8 cellular contexts compared by ENCODE assay signal in genomic region chr4:127965803-127966175, GRCh38. TPM values are rescaled to one million over a fixed set of nuclear protein-coding genes. Genes with fewer than 3 reads are reported as not detected.
DNase-seq lines count a peak whose midpoint lies in the region; ATAC-seq lines count a peak whose summit lies in the region.

No MANE protein-coding gene starts in this region.

- H3K9me3 Mint-ChIP-seq in activated CD4-positive, alpha-beta memory T cell treated with anti-CD3 and anti-CD28 coated beads, Interleukin-2, amount 10 ng/mL, durations not matched to agents 7 days and 5 days, result no peaks in the 10 kb centered on the region

- H3K36me3 Mint-ChIP-seq in activated CD4-positive, alpha-beta memory T cell treated with anti-CD3 and anti-CD28 coated beads, Interleukin-2, amount 10 ng/mL, durations not matched to agents 7 days and 5 days (ENCODE audit: low read depth), result peaks cover 15% of the 10 kb centered on the region

- H3K27me3 Mint-ChIP-seq in activated CD4-positive, alpha-beta memory T cell treated with anti-CD3 and anti-CD28 coated beads, Interleukin-2, amount 10 ng/mL, durations not matched to agents 7 days and 5 days, result no peaks in the 10 kb centered on the region

- no peaks in the 10 kb centered on the region for H3K9me3 ChIP-seq in ectodermal cell (ENCODE audit: control insufficient read depth, low read length)

- peaks cover 43% of the 10 kb centered on the region for H3K4me1 Mint-ChIP-seq in activated CD4-positive, alpha-beta memory T cell treated with anti-CD3 and anti-CD28 coated beads, Interleukin-2, amount 10 ng/mL, durations not matched to agents 7 days and 5 days

- peak overlapping the region; percentile 87 for H3K27ac ChIP-seq in ectodermal cell (ENCODE audit: insufficient read depth, low read depth, low read length, poor library complexity, severe bottlenecking)

- CTCF ChIA-PET in activated CD4-positive, alpha-beta memory T cell treated with anti-CD3 and anti-CD28 coated beads, Interleukin-2, amount 10 ng/mL, durations not matched to agents 7 days and 5 days (lab: Charles Lee), result interaction anchor here (0.6 to 2.3 kb wide), 12 partner anchors 8 to 317 kb away, joined by 3 to 15 read pairs (median 4); partner anchors contain the start of genes LARP1B and PLK4

- H3K36me3 ChIP-seq in ectodermal cell (ENCODE audit: control insufficient read depth, insufficient read depth, low read length), result no peaks in the 10 kb centered on the region

- peak; percentile 12 to 38 for DNase-seq in NOMO-1 (lab: John Stamatoyannopoulos, UW; ENCODE audit: unreplicated experiment in 2 of 2)
- no peak for DNase-seq in NOMO-1 treated with DMSO at 0.1 percent for 48 hours (lab: John Stamatoyannopoulos, UW; ENCODE audit: unreplicated experiment)
- DNase-seq in NCI-H2029 treated with DMSO at 0.1 percent for 48 hours (lab: John Stamatoyannopoulos, UW), result peak; percentile 34
- DNase-seq in activated CD4-positive, alpha-beta memory T cell treated with anti-CD3 and anti-CD28 coated beads, Interleukin-2, amount 10 ng/mL, durations not matched to agents 7 days and 5 days, result peak; percentile 72
- peak; percentile 40 for DNase-seq in mucosa of gallbladder (ENCODE audit: low spot score)
- DNase-seq in stimulated activated CD8-positive, alpha-beta memory T cell treated with anti-CD3 and anti-CD28 coated beads, Interleukin-7, amount 100 ng/mL, for 1 hour (ENCODE audit: low read depth in 2 of 2), result peak; percentile 30 to 41

- peak overlapping the region; percentile 100 for H3K4me3 ChIP-seq in ectodermal cell (ENCODE audit: insufficient read depth, low read depth, low read length)

- H3K27ac Mint-ChIP-seq in activated CD4-positive, alpha-beta memory T cell treated with anti-CD3 and anti-CD28 coated beads, Interleukin-2, amount 10 ng/mL, durations not matched to agents 7 days and 5 days, result peak overlapping the region; percentile 95

- no peaks in the 10 kb centered on the region for H3K27me3 ChIP-seq in ectodermal cell (ENCODE audit: control insufficient read depth, insufficient read depth, low read length, poor library complexity, severe bottlenecking)

- POLR2A ChIA-PET in activated CD4-positive, alpha-beta memory T cell treated with anti-CD3 and anti-CD28 coated beads, Interleukin-2, amount 10 ng/mL, durations not matched to agents 7 days and 5 days (lab: Charles Lee), result interaction anchor here (0.8 to 4.2 kb wide), 21 partner anchors 8 to 1128 kb away, joined by 3 to 77 read pairs (median 4); partner anchors contain the start of genes JADE1, LARP1B, PLK4 and SCLT1

- 2 to 3% methylated on average over 15 of the region's 15 CpGs for WGBS in ectodermal cell, 2 experiments

- H3K4me3 Mint-ChIP-seq in activated CD4-positive, alpha-beta memory T cell treated with anti-CD3 and anti-CD28 coated beads, Interleukin-2, amount 10 ng/mL, durations not matched to agents 7 days and 5 days, result peak overlapping the region; percentile 92

- ATAC-seq in HG02943 (IDR thresholded peaks at IDR 0.05; ENCODE audit: low read depth, unreplicated experiment), result peak; percentile 29

- no peaks in the 10 kb centered on the region for H3K4me1 ChIP-seq in ectodermal cell (ENCODE audit: control insufficient read depth, insufficient read depth, low read length)

RNA-seq across cellular contexts. Expression of gene ABHD18, which starts 0.6 kb away (rescaled TPM):
- 10 to 100 TPM; 23.6 to 26.8 TPM for total RNA-seq in activated CD4-positive, alpha-beta memory T cell treated with anti-CD3 and anti-CD28 coated beads, Interleukin-2, amount 10 ng/mL, durations not matched to agents 7 days and 5 days
- polyA plus RNA-seq in ectodermal cell (2013, experiment 1 of 4), result 11.5 TPM
- polyA plus RNA-seq in ectodermal cell (2013, experiment 2 of 4), result 11.8 TPM
- polyA plus RNA-seq in ectodermal cell (2013, experiment 3 of 4), result 11.0 TPM
- 13.2 TPM for polyA plus RNA-seq in ectodermal cell (2013, experiment 4 of 4)
- total RNA-seq in mucosa of gallbladder, result 12.1 TPM

RNA-seq across cellular contexts. Expression of gene MFSD8, which starts 0.8 kb away (rescaled TPM):
- total RNA-seq in activated CD4-positive, alpha-beta memory T cell treated with anti-CD3 and anti-CD28 coated beads, Interleukin-2, amount 10 ng/mL, durations not matched to agents 7 days and 5 days, result 10 to 100 TPM; 19.4 to 21.4 TPM
- polyA plus RNA-seq in ectodermal cell (2013, experiment 1 of 4), result 17.0 TPM
- polyA plus RNA-seq in ectodermal cell (2013, experiment 2 of 4), result 19.2 TPM
- polyA plus RNA-seq in ectodermal cell (2013, experiment 3 of 4), result 17.0 TPM
- 18.9 TPM for polyA plus RNA-seq in ectodermal cell (2013, experiment 4 of 4)
- total RNA-seq in mucosa of gallbladder, result 23.7 TPM
